Comparison of ENCODE assay signal across 10 cellular contexts in genomic region chr1:171142081-171142450, GRCh38. TPM values are rescaled to one million over a fixed set of nuclear protein-coding genes. Genes with fewer than 3 reads are reported as not detected.
A peak's percentile ranks its signal among the peaks of the same experiment; 100 is the strongest.
DNase-seq lines count a peak whose midpoint lies in the region; ATAC-seq, FAIRE-seq and TF ChIP-seq lines count a peak whose summit lies in the region.
"Had no signal": no experiment of that assay in that cellular context is flagged by ENCODE, and none has a peak within 500 bp of the region (broad histone marks: within the 10 kb centered on the region; RNA-seq: fewer than 3 reads in every experiment).

No MANE protein-coding gene starts in this region.

- peak overlapping the region; percentile 52; the same call in 1 of the 2 replicates for H2BK20ac ChIP-seq in IMR-90 (ENCODE audit: low read depth, low read length)

- H2BK5ac ChIP-seq in IMR-90 (ENCODE audit: low read depth, low read length, poor library complexity, severe bottlenecking) (peak overlapping the region; percentile 41), mesendoderm (ENCODE audit: low read length) (no peak overlapping the region)

- H2BK15ac ChIP-seq in IMR-90 (ENCODE audit: low read depth, low read length) = peak overlapping the region; percentile 37; the same call in 2 of the 3 replicates
- H2BK15ac ChIP-seq in mesendoderm (replicated peaks; ENCODE audit: low read depth) = no peak overlapping the region

- no peaks in the 10 kb centered on the region for H4K20me1 ChIP-seq in IMR-90 (ENCODE audit: insufficient read depth, low read length)
- H4K20me1 ChIP-seq in endothelial cell of umbilical vein (replicated peaks; ENCODE audit: control insufficient read depth, extremely low read depth, insufficient read depth, low read length) = no peaks in the 10 kb centered on the region

- H2BK120ac ChIP-seq in IMR-90 (ENCODE audit: low read depth, low read length) = peak overlapping the region; percentile 64
- H2BK120ac ChIP-seq in mesendoderm (ENCODE audit: low read depth, low read length) = no peak overlapping the region

- WGBS in IMR-90 (ENCODE audit: extremely low coverage in 2 of 2, insufficient read length in 1 of 2), 2 experiments = no CpG with 5 or more reads among the region's 4 CpGs
- no CpG with 5 or more reads among the region's 4 CpGs for WGBS in mesendoderm (ENCODE audit: extremely low coverage, insufficient coverage, low lambda C conversion rate)

- BruUV-seq in IMR-90 (replicated peaks; lab: Mats Ljungman, UMichigan) (no TSS peak), endothelial cell of umbilical vein (replicated peaks; lab: Mats Ljungman, UMichigan) (no TSS peak)

- H3K9ac ChIP-seq in IMR-90 (ENCODE audit: low read depth, low read length) (peak overlapping the region; percentile 57), endothelial cell of umbilical vein (replicated peaks; ENCODE audit: extremely low read depth, insufficient read depth, low read length) (no peak overlapping the region), mesendoderm (ENCODE audit: low read length) (no peak overlapping the region)

- peak overlapping the region; percentile 86; the same call in 1 of the 2 replicates for H3K27ac ChIP-seq in IMR-90 (ENCODE audit: insufficient read depth, low read length)
- H3K27ac ChIP-seq in endothelial cell of umbilical vein (ENCODE audit: insufficient read depth, low read depth, low read length) = no peak overlapping the region
- H3K27ac ChIP-seq in mesendoderm (ENCODE audit: low read depth, low read length) = no peak overlapping the region

- in situ Hi-C loops in IMR-90 (cut with MboI; ENCODE audit: low sequenced_read_pairs) = no loop called here

- H3K56ac ChIP-seq in IMR-90 (ENCODE audit: extremely low read depth, insufficient read depth, low read length) = no peak overlapping the region; the same call in 1 of the 2 replicates
- no peak overlapping the region for H3K56ac ChIP-seq in mesendoderm (ENCODE audit: low read length)

- dilution Hi-C loops in IMR-90 (cut with HindIII; ENCODE audit: low sequenced_read_pairs, unreplicated experiment) = no loop called here
- dilution Hi-C loops in endothelial cell of umbilical vein (cut with MboI; ENCODE audit: extremely low pct_ligation_motif_present, low sequenced_read_pairs) = no loop called here

- CTCF ChIA-PET in IMR-90 (lab: Yijun Ruan, JAX) (interaction anchor here (0.6 to 1.6 kb wide), 10 partner anchors 11 to 1593 kb away, joined by 3 to 6 read pairs (median 4); no protein-coding TSS in a partner anchor), endothelial cell of umbilical vein (lab: Charles Lee) (no interaction called here)

- no peaks in the 10 kb centered on the region for H3K9me3 ChIP-seq in IMR-90 (ENCODE audit: control insufficient read depth, insufficient read depth, low read length)
- H3K9me3 ChIP-seq in endothelial cell of umbilical vein (replicated peaks; ENCODE audit: control insufficient read depth, insufficient read depth, low read length) = no peaks in the 10 kb centered on the region

- peak overlapping the region; percentile 46 to 64; a peak in 3 of 4 replicates for H4K8ac ChIP-seq in IMR-90 (ENCODE audit: low read depth in 2 of 2, low read length in 2 of 2)
- no peak overlapping the region for H4K8ac ChIP-seq in mesendoderm (ENCODE audit: low read depth, low read length)

- intact Hi-C loops in IMR-90 (cut with micrococcal nuclease) = loop anchor here (5.0 kb wide), 1 partner anchor 170 kb away; the partner anchor contains the start of gene FMO4
- intact Hi-C loops in endothelial cell of umbilical vein (cut with micrococcal nuclease) = no loop called here

- H2AK9ac ChIP-seq in IMR-90 (replicated peaks; ENCODE audit: low read depth, low read length, poor library complexity) = no peak overlapping the region

- H3K18ac ChIP-seq in IMR-90 (ENCODE audit: low read depth, low read length) (peak overlapping the region; percentile 7), mesendoderm (ENCODE audit: low read length) (no peak overlapping the region)

- H3K79me2 ChIP-seq in endothelial cell of umbilical vein (ENCODE audit: control insufficient read depth, insufficient read depth, low read length) (no peaks in the 10 kb centered on the region), mesendoderm (ENCODE audit: control insufficient read depth, insufficient read depth, low read length) (no peaks in the 10 kb centered on the region)

- no peak overlapping the region for H3K4me3 ChIP-seq in IMR-90 (ENCODE audit: insufficient read depth, low read depth, low read length)
- H3K4me3 ChIP-seq in endothelial cell of umbilical vein (replicated peaks in 1 of 3; ENCODE audit: insufficient read depth in 1 of 3, low read depth in 1 of 3, low read length in 3 of 3) = no peak overlapping the region
- no peak overlapping the region for H3K4me3 ChIP-seq in mesendoderm (ENCODE audit: low read length)

- H3K4me1 ChIP-seq in IMR-90 (ENCODE audit: control insufficient read depth, insufficient read depth, low read length) (peaks cover 13% of the 10 kb centered on the region), endothelial cell of umbilical vein (ENCODE audit: control insufficient read depth, extremely low read depth, insufficient read depth, low read length) (no peaks in the 10 kb centered on the region), mesendoderm (ENCODE audit: control insufficient read depth, low read depth, low read length) (no peaks in the 10 kb centered on the region)

- peak; percentile 66 for DNase-seq in IMR-90
- DNase-seq in endothelial cell of umbilical vein (ENCODE audit: low read depth, low spot score) = peak; percentile 75
- DNase-seq in mesendoderm = peak; percentile 6
- peak; percentile 61 for DNase-seq in stromal cell of bone marrow (ENCODE audit: low read depth)
- DNase-seq in NCI-H2196 (lab: John Stamatoyannopoulos, UW; ENCODE audit: unreplicated experiment) = no peak
- DNase-seq in GOT3 (lab: John Stamatoyannopoulos, UW) = no peak
- no peak for DNase-seq in activated CD4-positive, alpha-beta T cell treated with anti-CD3 and anti-CD28 coated beads, Interleukin-2, amount 50 U/mL, for 48 hours
- DNase-seq: stimulated activated naive CD4-positive, alpha-beta T cell treated with Interleukin-2 at 50 U/mL for 16 hours had no signal

- TF ChIP-seq POLR2A in IMR-90 (IDR thresholded peaks at IDR 0.05; ENCODE audit: low read depth, low read length) (no peak), endothelial cell of umbilical vein (IDR thresholded peaks at IDR 0.05; ENCODE audit: low read depth, low read length) (no peak)

- H3K36me3 ChIP-seq in IMR-90 (ENCODE audit: control insufficient read depth, insufficient read depth, low read length) (no peaks in the 10 kb centered on the region), endothelial cell of umbilical vein (ENCODE audit: control insufficient read depth in 2 of 2, extremely low read depth in 1 of 2, insufficient read depth in 2 of 2, low read length in 2 of 2) (no peaks in the 10 kb centered on the region), mesendoderm (ENCODE audit: control insufficient read depth, insufficient read depth, low read length) (no peaks in the 10 kb centered on the region)

- H3K9me1 ChIP-seq in IMR-90 (ENCODE audit: insufficient read depth, low read length) (no peaks in the 10 kb centered on the region; the same call in 1 of the 2 replicates), endothelial cell of umbilical vein (replicated peaks; ENCODE audit: control insufficient read depth, extremely low read depth, insufficient read depth, low read length) (no peaks in the 10 kb centered on the region)

- H3K14ac ChIP-seq in IMR-90 (replicated peaks; ENCODE audit: low read depth, low read length) = peak overlapping the region; percentile 66; the same call in 1 of the 2 replicates

- H2AK5ac ChIP-seq in IMR-90 (ENCODE audit: low read depth, low read length) (no peak overlapping the region), mesendoderm (ENCODE audit: low read length) (no peak overlapping the region)

- POLR2A ChIA-PET in IMR-90 (lab: Charles Lee; ENCODE audit: unreplicated experiment) (interaction anchor here (0.6 to 1.3 kb wide), 3 partner anchors 15 to 61 kb away, joined by 3 to 4 read pairs (median 3); no protein-coding TSS in a partner anchor), endothelial cell of umbilical vein (lab: Charles Lee) (no interaction called here)

- H2AFZ ChIP-seq in IMR-90 (replicated peaks; ENCODE audit: low read length, poor library complexity) (peak overlapping the region; percentile 35), endothelial cell of umbilical vein (ENCODE audit: low read depth, low read length) (no peak overlapping the region)

- H4K91ac ChIP-seq in IMR-90 (ENCODE audit: insufficient read depth, low read depth, low read length) = peak overlapping the region; percentile 35

- H3K27me3 ChIP-seq in IMR-90 (ENCODE audit: control insufficient read depth, insufficient read depth, low read length) (no peaks in the 10 kb centered on the region), endothelial cell of umbilical vein (ENCODE audit: control insufficient read depth in 2 of 2, insufficient read depth in 2 of 2, low read length in 2 of 2) (no peaks in the 10 kb centered on the region), mesendoderm (ENCODE audit: insufficient read depth, low read length, poor library complexity) (no peaks in the 10 kb centered on the region)

- H3K4ac ChIP-seq in IMR-90 (ENCODE audit: low read depth, low read length) (peak overlapping the region; percentile 52), mesendoderm (ENCODE audit: low read depth, low read length) (no peak overlapping the region)

- ATAC-seq in IMR-90 (ENCODE audit: low read depth) (peak; percentile 48), HG02678 (IDR thresholded peaks at IDR 0.05; ENCODE audit: unreplicated experiment) (no peak)

- TF ChIP-seq RAD21 in IMR-90 (IDR thresholded peaks at IDR 0.05; ENCODE audit: low read length) = no peak

- H3K23ac ChIP-seq in IMR-90 (ENCODE audit: low read depth, low read length) (peak overlapping the region; percentile 54), mesendoderm (ENCODE audit: low read length) (no peak overlapping the region)

- no peaks in the 10 kb centered on the region for H3K79me1 ChIP-seq in IMR-90 (ENCODE audit: low read depth in 1 of 2, low read length in 2 of 2)
- no peaks in the 10 kb centered on the region for H3K79me1 ChIP-seq in mesendoderm (ENCODE audit: low read length)

- peak overlapping the region; percentile 41 for H3K4me2 ChIP-seq in IMR-90 (ENCODE audit: low read depth, low read length)
- no peak overlapping the region for H3K4me2 ChIP-seq in endothelial cell of umbilical vein (ENCODE audit: insufficient read depth, low read length)
- no peak overlapping the region for H3K4me2 ChIP-seq in mesendoderm (ENCODE audit: low read length)

- H4K5ac ChIP-seq in IMR-90 (ENCODE audit: low read depth, low read length) = peak overlapping the region; percentile 92
- no peak overlapping the region for H4K5ac ChIP-seq in mesendoderm (ENCODE audit: low read length)

- TF ChIP-seq CTCF in IMR-90 (conservative IDR thresholded peaks at IDR 0.05; ENCODE audit: low read depth, low read length) (no peak), endothelial cell of umbilical vein (IDR thresholded peaks at IDR 0.05; ENCODE audit: extremely low read depth in 1 of 2, insufficient read depth in 1 of 2, low read depth in 1 of 2, low read length in 2 of 2) (no peak)

- FAIRE-seq in endothelial cell of umbilical vein (lab: Jason Lieb, UNC) = no peak

RNA-seq across cellular contexts. Expression of gene FMO2, which starts 43.0 kb away (rescaled TPM):
- total RNA-seq in IMR-90 (2012; rRNA removed) (under 0.01 TPM in 2 replicates), endothelial cell of umbilical vein (not detected in 2 replicates)
- polyA plus RNA-seq in IMR-90 (2012; rRNA removed) (0.05 TPM in 1 of 2 replicates, not detected in the other), endothelial cell of umbilical vein (not detected in 2 replicates)
- polyA plus RNA-seq in IMR-90 (2012; cell fraction: cytosol; rRNA removed) = 0.01 TPM in 1 of 2 replicates, not detected in the other
- 0.56 TPM in 1 of 2 replicates, not detected in the other for polyA plus RNA-seq in IMR-90 (2012; cell fraction: nucleus; rRNA removed; ENCODE audit: low replicate concordance)
- polyA plus RNA-seq in endothelial cell of umbilical vein (2011; cell fraction: cytosol; rRNA removed) = not detected in 2 replicates
- polyA plus RNA-seq in endothelial cell of umbilical vein (2011; cell fraction: nucleus; rRNA removed) = not detected in 2 replicates
- not detected in 2 replicates for polyA plus RNA-seq in endothelial cell of umbilical vein (2012)
- not detected in 2 replicates for polyA minus RNA-seq in endothelial cell of umbilical vein
- polyA minus RNA-seq in endothelial cell of umbilical vein (2011; cell fraction: cytosol; rRNA and poly(A)+ RNA removed) = not detected
- not detected in 2 replicates for polyA minus RNA-seq in endothelial cell of umbilical vein (2011; cell fraction: nucleus; rRNA and poly(A)+ RNA removed)
- 0.04 TPM for polyA plus RNA-seq in mesendoderm (2013, experiment 1 of 2)
- 0.01 TPM for polyA plus RNA-seq in mesendoderm (2013, experiment 2 of 2)
- total RNA-seq: Daoy had no signal

RNA-seq across cellular contexts. Expression of gene FMO3, which starts 51.4 kb away (rescaled TPM):
- total RNA-seq in IMR-90 (2012; rRNA removed) = under 0.01 TPM in 1 of 2 replicates, not detected in the other
- polyA plus RNA-seq in IMR-90 (2012; rRNA removed) = 0.04 and 0.10 TPM in 2 replicates
- polyA plus RNA-seq in IMR-90 (2012; cell fraction: cytosol; rRNA removed) = 0.03 TPM in 2 replicates
- polyA plus RNA-seq in IMR-90 (2012; cell fraction: nucleus; rRNA removed; ENCODE audit: low replicate concordance) = 0.09 TPM in 1 of 2 replicates, not detected in the other
- total RNA-seq in endothelial cell of umbilical vein = not detected in 2 replicates
- polyA plus RNA-seq in endothelial cell of umbilical vein = not detected in 2 replicates
- not detected in 2 replicates for polyA plus RNA-seq in endothelial cell of umbilical vein (2011; cell fraction: cytosol; rRNA removed)
- not detected in 2 replicates for polyA plus RNA-seq in endothelial cell of umbilical vein (2011; cell fraction: nucleus; rRNA removed)
- not detected in 2 replicates for polyA plus RNA-seq in endothelial cell of umbilical vein (2012)
- not detected in 2 replicates for polyA minus RNA-seq in endothelial cell of umbilical vein
- not detected for polyA minus RNA-seq in endothelial cell of umbilical vein (2011; cell fraction: cytosol; rRNA and poly(A)+ RNA removed)
- polyA minus RNA-seq in endothelial cell of umbilical vein (2011; cell fraction: nucleus; rRNA and poly(A)+ RNA removed) = not detected in 2 replicates
- not detected for polyA plus RNA-seq in mesendoderm (2013, experiment 1 of 2)
- polyA plus RNA-seq in mesendoderm (2013, experiment 2 of 2) = not detected

Comparison
In these comparisons a context has a peak if more than half of its experiments do, and no peak if none do; other contexts are left out.
1. DNase-seq: peak in IMR-90 (single experiment), endothelial cell of umbilical vein (single experiment), mesendoderm (single experiment) and stromal cell of bone marrow (single experiment); none in NCI-H2196 (single experiment), GOT3 (single experiment) and activated CD4-positive, alpha-beta T cell treated with anti-CD3 and anti-CD28 coated beads, Interleukin-2, amount 50 U/mL, for 48 hours (0 of 2).